ENCODE assay signal across 13 cellular contexts in the genomic region with DNA sequence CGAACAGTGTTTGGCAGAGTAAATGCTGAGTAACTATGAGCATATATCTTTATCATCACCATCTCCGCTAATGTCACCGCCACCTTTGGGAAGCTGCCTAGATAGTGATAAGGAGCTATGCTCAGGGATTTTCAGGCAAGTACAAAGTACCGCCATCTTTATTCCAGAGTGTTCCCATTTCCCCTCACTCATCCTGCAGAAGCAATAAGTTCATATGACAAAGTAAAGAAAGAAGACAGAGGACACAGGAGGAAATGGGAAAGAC.
"Had no signal": no experiment of that assay in that cellular context is flagged by ENCODE, and none has a peak within 500 bp of the region (broad histone marks: within the 10 kb centered on the region; RNA-seq: fewer than 3 reads in every experiment).

No MANE protein-coding gene starts in this region.

- H3K27ac ChIP-seq: testis, WERI-Rb-1 had no signal

- H3K4me3 ChIP-seq: spleen, testis had no signal

- ATAC-seq: activated T-cell treated with anti-CD3 and anti-CD28 coated beads, Interleukin-2, amount 50 U/mL, for 4 hours; SK-N-SH treated with all-trans-retinoic acid at 6 μM for 48 hours; stimulated activated naive CD8-positive, alpha-beta T cell treated with anti-CD3 and anti-CD28 coated beads, Interleukin-15, amount 100 ng/mL, for 72 hours had no signal

- H3K27me3 ChIP-seq: spleen, testis had no signal

- H3K9me3 ChIP-seq: spleen, testis had no signal

- H3K36me3 ChIP-seq: WERI-Rb-1 had no signal

- DNase-seq: activated CD4-positive, alpha-beta memory T cell treated with anti-CD3 and anti-CD28 coated beads for 36 hours; activated effector memory CD4-positive, alpha-beta T cell treated with Interleukin-2 at 50 U/mL for 16 hours; activated naive CD4-positive, alpha-beta T cell treated with anti-CD3 and anti-CD28 coated beads, Interleukin-2, amount 50 U/mL, for 16 hours; activated T-cell treated with anti-CD3 and anti-CD28 coated beads, Interleukin-2, amount 50 U/mL, for 4 hours; erythroblast; spleen; stimulated activated CD4-positive, alpha-beta T cell treated with anti-CD3 and anti-CD28 coated beads, Interleukin-1b, Interleukin-23, amount 100 ng/mL, for 48 hours; stimulated activated naive CD8-positive, alpha-beta T cell treated with anti-CD3 and anti-CD28 coated beads, Interleukin-15, amount 100 ng/mL, for 72 hours; T-helper 1 cell; testis; WERI-Rb-1 had no signal

- FAIRE-seq: colon had no signal
